In genomic region chr2:232549655-232550350, GRCh38 we compare ENCODE assay signal across 8 cellular contexts. TPM values are rescaled to one million over a fixed set of nuclear protein-coding genes. Genes with fewer than 3 reads are reported as not detected.
DNase-seq lines count a peak whose midpoint lies in the region; ATAC-seq, FAIRE-seq and TF ChIP-seq lines count a peak whose summit lies in the region.

No MANE protein-coding gene starts in this region.

- peaks cover 19% of the 10 kb centered on the region for H3K4me1 Mint-ChIP-seq in astrocyte (ENCODE audit: low read depth, unreplicated experiment)

- no peak overlapping the region for H2AK5ac ChIP-seq in mesenchymal stem cell (ENCODE audit: low read length, severe bottlenecking)

- H3K4me3 ChIP-seq in AG04450 (ENCODE audit: low read depth, low read length) (peak overlapping the region; percentile 93), HL-60 (replicated peaks; ENCODE audit: insufficient read depth, low read length) (peak overlapping the region; percentile 77), astrocyte (ENCODE audit: insufficient read depth, low read depth, low read length) (peak overlapping the region; percentile 91), mesenchymal stem cell (ENCODE audit: insufficient read depth in 1 of 2, low read depth in 1 of 2, low read length in 2 of 2) (peak overlapping the region; percentile 85 to 98), aorta (ENCODE audit: low read length in 2 of 2) (peak overlapping the region; percentile 58 to 76)

- H2AFZ ChIP-seq in astrocyte (ENCODE audit: low read depth, low read length) (peak overlapping the region; percentile 83), mesenchymal stem cell (ENCODE audit: low read depth, low read length) (peak overlapping the region; percentile 83)

- peaks cover 91% of the 10 kb centered on the region for H3K79me2 ChIP-seq in astrocyte (ENCODE audit: insufficient read depth, low read length)

- peak overlapping the region in 1 of 2 experiments; percentile 87 for H3K14ac ChIP-seq in mesenchymal stem cell (ENCODE audit: low read length in 2 of 2)

- H4K20me1 ChIP-seq in astrocyte (ENCODE audit: insufficient read depth, low read length), result peaks cover 43% of the 10 kb centered on the region

- peaks cover 26% of the 10 kb centered on the region for H3K79me1 ChIP-seq in mesenchymal stem cell (replicated peaks; ENCODE audit: low read length, poor library complexity, severe bottlenecking)

- H4K91ac ChIP-seq in mesenchymal stem cell (ENCODE audit: low read length), result no peak overlapping the region

- DNase-seq in AG04450 (ENCODE audit: low read depth, low spot score), result no peak
- no peak for DNase-seq in HL-60 (ENCODE audit: low read depth in 1 of 2, low spot score in 1 of 2)
- DNase-seq in astrocyte (ENCODE audit: low read depth), result no peak
- DNase-seq in mesenchymal stem cell, result no peak
- no peak for DNase-seq in aorta
- no peak for DNase-seq in dermis blood vessel endothelial cell
- DNase-seq in stimulated activated CD4-positive, alpha-beta T cell treated with anti-CD3 and anti-CD28 coated beads, Interleukin-2, amount 100 ng/mL, for 48 hours, result no peak
- DNase-seq in HuH-7.5 (ENCODE audit: low spot score), result no peak

- H3K9me3 ChIP-seq in AG04450 (ENCODE audit: control insufficient read depth, insufficient read depth, low read length), result no peaks in the 10 kb centered on the region; the same call in 1 of the 2 replicates
- H3K9me3 ChIP-seq in astrocyte (ENCODE audit: insufficient read depth, low read depth, low read length), result peaks cover 3% of the 10 kb centered on the region
- H3K9me3 ChIP-seq in mesenchymal stem cell (ENCODE audit: control insufficient read depth, low read length), result peaks cover 3% of the 10 kb centered on the region
- H3K9me3 ChIP-seq in aorta (ENCODE audit: control insufficient read depth, low read length), result no peaks in the 10 kb centered on the region

- H3K27me3 ChIP-seq in AG04450 (ENCODE audit: control insufficient read depth, insufficient read depth, low read length), result no peaks in the 10 kb centered on the region
- no peaks in the 10 kb centered on the region for H3K27me3 ChIP-seq in HL-60 (ENCODE audit: insufficient read depth, poor library complexity, severe bottlenecking)
- no peaks in the 10 kb centered on the region for H3K27me3 ChIP-seq in astrocyte (ENCODE audit: insufficient read depth, low read length)
- no peaks in the 10 kb centered on the region for H3K27me3 ChIP-seq in mesenchymal stem cell (ENCODE audit: control insufficient read depth in 1 of 2, insufficient read depth in 1 of 2, low read length in 2 of 2)
- no peaks in the 10 kb centered on the region for H3K27me3 ChIP-seq in aorta (ENCODE audit: control insufficient read depth in 1 of 2, insufficient read depth in 2 of 2, low read length in 1 of 2)

- peak overlapping the region; percentile 98 for H3K27ac Mint-ChIP-seq in astrocyte (ENCODE audit: unreplicated experiment)

- no peak for FAIRE-seq in astrocyte (lab: Jason Lieb, UNC)

- peak overlapping the region; percentile 98 for H3K4me3 Mint-ChIP-seq in astrocyte (ENCODE audit: unreplicated experiment)

- peak overlapping the region in 1 of 2 experiments; percentile 89 for H3K4ac ChIP-seq in mesenchymal stem cell (ENCODE audit: low read depth in 1 of 2, low read length in 2 of 2)

- WGBS in mesenchymal stem cell, result 27% methylated on average over 13 of the region's 20 CpGs
- WGBS in aorta, 2 donors, result 43% methylated on average over 20 of the region's 20 CpGs

- H3K9ac ChIP-seq in astrocyte (ENCODE audit: low read length) (peak overlapping the region; percentile 98), mesenchymal stem cell (ENCODE audit: low read length) (peak overlapping the region; percentile 99)

- H3K23ac ChIP-seq in mesenchymal stem cell (ENCODE audit: low read length in 2 of 2), result no peak overlapping the region

- H3K18ac ChIP-seq in mesenchymal stem cell (ENCODE audit: low read depth in 1 of 2, low read length in 2 of 2), result peak overlapping the region; percentile 74 to 97

- intact Hi-C loops in aorta (cut with DNase I), result no loop called here

- H3K9me3 Mint-ChIP-seq in astrocyte (ENCODE audit: unreplicated experiment), result peaks cover 7% of the 10 kb centered on the region

- peaks cover 13% of the 10 kb centered on the region for H3K4me1 ChIP-seq in astrocyte (ENCODE audit: insufficient read depth, low read length)
- peaks cover 7% of the 10 kb centered on the region for H3K4me1 ChIP-seq in mesenchymal stem cell (ENCODE audit: control insufficient read depth, insufficient read depth, low read depth, low read length)
- no peaks in the 10 kb centered on the region for H3K4me1 ChIP-seq in aorta (ENCODE audit: control insufficient read depth in 1 of 2, insufficient read depth in 2 of 2, low read length in 2 of 2)

- ATAC-seq in aorta (ENCODE audit: low FRiP score), result no peak

- H3K27ac ChIP-seq in AG04450 (ENCODE audit: low read depth, low read length) (peak overlapping the region; percentile 94), HL-60 (replicated peaks) (peak overlapping the region; percentile 96), astrocyte (ENCODE audit: low read depth, low read length) (peak overlapping the region; percentile 95), mesenchymal stem cell (ENCODE audit: low read length, poor library complexity, severe bottlenecking) (peak overlapping the region; percentile 86), aorta (ENCODE audit: low read depth in 1 of 2, low read length in 2 of 2) (peak overlapping the region in 1 of 2 donors; percentile 78)

- no peak overlapping the region for H2BK5ac ChIP-seq in mesenchymal stem cell (ENCODE audit: low read depth, low read length, poor library complexity, severe bottlenecking)

- H2BK12ac ChIP-seq in mesenchymal stem cell (ENCODE audit: low read length in 2 of 2), result no peak overlapping the region

- peaks cover 14% of the 10 kb centered on the region for H3K36me3 Mint-ChIP-seq in astrocyte (ENCODE audit: low read depth, unreplicated experiment)

- TF ChIP-seq CTCF in AG04450 (IDR thresholded peaks at IDR 0.05; ENCODE audit: low read depth, low read length) (no peak), HL-60 (IDR thresholded peaks at IDR 0.05; ENCODE audit: insufficient read depth, low read length) (no peak), astrocyte (IDR thresholded peaks at IDR 0.05; ENCODE audit: insufficient read depth, low read depth, low read length) (no peak)

- no peaks in the 10 kb centered on the region for H3K27me3 Mint-ChIP-seq in astrocyte (ENCODE audit: low read depth, unreplicated experiment)

- peak overlapping the region; percentile 93 for H3K4me2 ChIP-seq in astrocyte (ENCODE audit: low read length)
- H3K4me2 ChIP-seq in mesenchymal stem cell (ENCODE audit: low read length, poor library complexity, severe bottlenecking), result peak overlapping the region; percentile 64

- CTCF ChIA-PET in AG04450 (lab: Charles Lee), result no interaction called here

- peak overlapping the region; percentile 63 for H4K8ac ChIP-seq in mesenchymal stem cell (ENCODE audit: low read length)

- peaks cover 11% of the 10 kb centered on the region for H3K36me3 ChIP-seq in astrocyte (ENCODE audit: insufficient read depth, low read length)
- peaks cover 17 to 36% of the 10 kb centered on the region in 2 experiments for H3K36me3 ChIP-seq in mesenchymal stem cell (ENCODE audit: control insufficient read depth in 1 of 2, insufficient read depth in 2 of 2, low read depth in 1 of 2, low read length in 2 of 2)
- peaks cover 0 to 2% of the 10 kb centered on the region in 2 donors for H3K36me3 ChIP-seq in aorta (ENCODE audit: control insufficient read depth in 1 of 2, insufficient read depth in 2 of 2, low read length in 1 of 2)

- H2BK15ac ChIP-seq in mesenchymal stem cell (ENCODE audit: low read depth, poor library complexity, severe bottlenecking), result no peak overlapping the region

- H2BK120ac ChIP-seq in mesenchymal stem cell (ENCODE audit: low read depth, low read length), result no peak overlapping the region

- POLR2A ChIA-PET in AG04450 (lab: Yijun Ruan, JAX), result interaction anchor here (1.1 to 1.3 kb wide), 2 partner anchors 18 to 28 kb away, joined by 3 to 5 read pairs; no protein-coding TSS in a partner anchor

RNA-seq across cellular contexts. Expression of gene TIGD1, which starts 0.6 kb away (rescaled TPM):
- 3.6 and 4.3 TPM in 2 replicates for polyA plus RNA-seq in AG04450 (2011; rRNA removed)
- polyA minus RNA-seq in AG04450 (2011; rRNA and poly(A)+ RNA removed), result 3.3 and 5.8 TPM in 2 replicates
- total RNA-seq in astrocyte, result 6.5 and 6.7 TPM in 2 replicates
- polyA plus RNA-seq in mesenchymal stem cell (2013, experiment 1 of 2), result 2.6 TPM
- 2.8 TPM for polyA plus RNA-seq in mesenchymal stem cell (2013, experiment 2 of 2)
- 1 to 10 TPM; 2.3 to 3.3 TPM for total RNA-seq in aorta
- 1 to 10 TPM in 1 of 2 donors, under 1 TPM in 1; 0.50 to 1.8 TPM for polyA plus RNA-seq in aorta
- total RNA-seq in dermis blood vessel endothelial cell, result 1.3 and 1.5 TPM in 2 replicates

RNA-seq across cellular contexts. Expression of gene EIF4E2, which starts 0.7 kb away (rescaled TPM):
- 40.5 and 47.7 TPM in 2 replicates for polyA plus RNA-seq in AG04450 (2011; rRNA removed)
- polyA minus RNA-seq in AG04450 (2011; rRNA and poly(A)+ RNA removed), result 39.5 and 41.1 TPM in 2 replicates
- 112 and 113 TPM in 2 replicates for total RNA-seq in astrocyte
- 66.8 TPM for polyA plus RNA-seq in mesenchymal stem cell (2013, experiment 1 of 2)
- 68.3 TPM for polyA plus RNA-seq in mesenchymal stem cell (2013, experiment 2 of 2)
- total RNA-seq in aorta, result 10 to 100 TPM; 51.9 to 58.4 TPM
- 10 to 100 TPM; 43.9 to 60.7 TPM for polyA plus RNA-seq in aorta
- 102 and 112 TPM in 2 replicates for total RNA-seq in dermis blood vessel endothelial cell

RNA-seq across cellular contexts. Expression of gene CHRNG, which starts 10.3 kb away (rescaled TPM):
- polyA plus RNA-seq in AG04450 (2011; rRNA removed) (not detected in 2 replicates), aorta (not detected)
- 0.09 TPM in 1 of 2 replicates, not detected in the other for polyA minus RNA-seq in AG04450 (2011; rRNA and poly(A)+ RNA removed)
- total RNA-seq in astrocyte (not detected in 2 replicates), aorta (not detected), dermis blood vessel endothelial cell (not detected in 2 replicates)
- polyA plus RNA-seq in mesenchymal stem cell (2013, experiment 1 of 2), result not detected
- not detected for polyA plus RNA-seq in mesenchymal stem cell (2013, experiment 2 of 2)

RNA-seq across cellular contexts. Expression of gene CHRND, which starts 23.8 kb away (rescaled TPM):
- not detected in 2 replicates for polyA plus RNA-seq in AG04450 (2011; rRNA removed)
- polyA minus RNA-seq in AG04450 (2011; rRNA and poly(A)+ RNA removed), result 0.05 TPM in 1 of 2 replicates, not detected in the other
- total RNA-seq in astrocyte, result not detected in 2 replicates
- polyA plus RNA-seq in mesenchymal stem cell (2013, experiment 1 of 2), result not detected
- polyA plus RNA-seq in mesenchymal stem cell (2013, experiment 2 of 2), result not detected
- not detected for total RNA-seq in aorta
- not detected for polyA plus RNA-seq in aorta
- not detected in 2 replicates for total RNA-seq in dermis blood vessel endothelial cell

RNA-seq across cellular contexts. Expression of gene PRSS56, which starts 29.6 kb away (rescaled TPM):
- polyA plus RNA-seq in AG04450 (2011; rRNA removed) (not detected in 2 replicates), aorta (not detected)
- polyA minus RNA-seq in AG04450 (2011; rRNA and poly(A)+ RNA removed), result not detected in 2 replicates
- total RNA-seq in astrocyte (not detected in 2 replicates), aorta (not detected), dermis blood vessel endothelial cell (not detected in 2 replicates)
- polyA plus RNA-seq in mesenchymal stem cell (2013, experiment 1 of 2), result not detected
- polyA plus RNA-seq in mesenchymal stem cell (2013, experiment 2 of 2), result not detected
